Comparison of ENCODE assay signal across 9 cellular contexts in genomic region chr2:26330114-26330581, GRCh38. TPM values are rescaled to one million over a fixed set of nuclear protein-coding genes. Genes with fewer than 3 reads are reported as not detected.
DNase-seq lines count a peak whose midpoint lies in the region; ATAC-seq and TF ChIP-seq lines count a peak whose summit lies in the region.
"Had no signal": no experiment of that assay in that cellular context is flagged by ENCODE, and none has a peak within 500 bp of the region (broad histone marks: within the 10 kb centered on the region; RNA-seq: fewer than 3 reads in every experiment).

No MANE protein-coding gene starts in this region.

- no peaks in the 10 kb centered on the region for H3K27me3 ChIP-seq in kidney epithelial cell (ENCODE audit: control insufficient read depth, insufficient read depth, low read length)

- H3K27ac ChIP-seq in caudate nucleus (ENCODE audit: low read depth, low read length): no peak overlapping the region

- H3K36me3 ChIP-seq in kidney epithelial cell (ENCODE audit: control insufficient read depth, insufficient read depth, low read length): no peaks in the 10 kb centered on the region

- ATAC-seq in HG03159 (IDR thresholded peaks at IDR 0.05; ENCODE audit: unreplicated experiment): peak; percentile 77
- no peak for ATAC-seq in GM21381 (IDR thresholded peaks at IDR 0.05; ENCODE audit: unreplicated experiment)

- DNase-seq in NCI-H510A treated with DMSO at 0.1 percent for 48 hours (lab: John Stamatoyannopoulos, UW): peak; percentile 75
- DNase-seq in activated CD4-positive, CD25-positive, alpha-beta regulatory T cell treated with anti-CD3 and anti-CD28 coated beads, Interleukin-2, amount 50 U/mL, for 16 hours (ENCODE audit: low read depth, low spot score): peak; percentile 70
- DNase-seq in caudate nucleus (lab: John Stamatoyannopoulos, UW): peak in 58 of 61 donors; percentile 1 to 94 (median 62)
- DNase-seq in kidney epithelial cell (ENCODE audit: low read depth): peak; percentile 32
- DNase-seq in stimulated activated CD4-positive, alpha-beta T cell treated with anti-CD3 and anti-CD28 coated beads, Interleukin-2, amount 100 ng/mL, for 24 hours: peak; percentile 86 to 89

- H3K4me3 ChIP-seq in kidney epithelial cell (ENCODE audit: low read depth, low read length): no peak overlapping the region

- TF ChIP-seq CTCF in GM12872 (IDR thresholded peaks at IDR 0.05; ENCODE audit: insufficient read depth, low read depth, low read length) (peak; percentile 92), kidney epithelial cell (IDR thresholded peaks at IDR 0.05; ENCODE audit: insufficient read depth, low read length, poor library complexity, severe bottlenecking) (peak; percentile 89)

RNA-seq across cellular contexts. Expression of gene SELENOI, which starts 15.8 kb away (rescaled TPM):
- 21.4 and 28.5 TPM in 2 replicates for total RNA-seq in kidney epithelial cell

RNA-seq across cellular contexts. Expression of gene ADGRF3, which starts 16.4 kb away (rescaled TPM):
- 0.07 and 0.08 TPM in 2 replicates for total RNA-seq in kidney epithelial cell
- total RNA-seq: skeletal muscle tissue had no signal

Comparison
In these comparisons a context has a peak if more than half of its experiments do, and no peak if none do; other contexts are left out.
1. DNase-seq: peak in every context shown above with its lines; median percentile 88 in stimulated activated CD4-positive, alpha-beta T cell treated with anti-CD3 and anti-CD28 coated beads, Interleukin-2, amount 100 ng/mL, for 24 hours; 75 in NCI-H510A treated with DMSO at 0.1 percent for 48 hours; 70 in activated CD4-positive, CD25-positive, alpha-beta regulatory T cell treated with anti-CD3 and anti-CD28 coated beads, Interleukin-2, amount 50 U/mL, for 16 hours; 62 in caudate nucleus; 32 in kidney epithelial cell.